Comparison of ENCODE assay signal across 20 cellular contexts in genomic region chr5:177276886-177277285, GRCh38. TPM values are rescaled to one million over a fixed set of nuclear protein-coding genes. Genes with fewer than 3 reads are reported as not detected.
DNase-seq lines count a peak whose midpoint lies in the region; ATAC-seq, FAIRE-seq and TF ChIP-seq lines count a peak whose summit lies in the region.
"Had no signal": no experiment of that assay in that cellular context is flagged by ENCODE, and none has a peak within 500 bp of the region (broad histone marks: within the 10 kb centered on the region; RNA-seq: fewer than 3 reads in every experiment).

No MANE protein-coding gene starts in this region.

- ATAC-seq in activated naive CD8-positive, alpha-beta T cell treated with anti-CD3 and anti-CD28 coated beads, Interleukin-2, amount 10 ng/mL, durations not matched to agents 7 days and 5 days (ENCODE audit: low read depth) = no peak
- ATAC-seq in stimulated activated naive B cell treated with anti-CD40 and anti-IgM and Interleukin-4, amounts not matched to agents 10 μg/mL and 1 μg/mL and 100 μg/mL, for 72 hours (replicated peaks) = no peak
- ATAC-seq: HCT116 had no signal

- intact Hi-C loops in activated T-helper 1 cell treated with anti-CD3 and anti-CD28 coated beads, Interleukin-12 subunit alpha, Interleukin-12 subunit beta, Interleukin-2, Interleukin-4 antibody, amounts not matched to agents 30 ng/mL and 10 ng/mL and 1 ng/mL, durations not matched to agents 14 hours and 24 hours and 36 hours (cut with micrococcal nuclease) = no loop called here

- POLR2A ChIA-PET in activated naive CD8-positive, alpha-beta T cell treated with anti-CD3 and anti-CD28 coated beads, Interleukin-2, amount 10 ng/mL, durations not matched to agents 7 days and 5 days (lab: Charles Lee) = interaction anchor here (0.7 kb wide), 1 partner anchor 143 kb away, joined by 3 read pairs; the partner anchor contains the start of gene NSD1

- peaks cover 7% of the 10 kb centered on the region for H3K4me1 Mint-ChIP-seq in activated naive CD8-positive, alpha-beta T cell treated with anti-CD3 and anti-CD28 coated beads, Interleukin-2, amount 10 ng/mL, durations not matched to agents 7 days and 5 days
- no peaks in the 10 kb centered on the region for H3K4me1 Mint-ChIP-seq in activated naive CD8-positive, alpha-beta T cell treated with anti-CD3 and anti-CD28 coated beads for 36 hours
- H3K4me1 Mint-ChIP-seq in activated T-helper 1 cell treated with anti-CD3 and anti-CD28 coated beads, Interleukin-12 subunit alpha, Interleukin-12 subunit beta, Interleukin-2, Interleukin-4 antibody, amounts not matched to agents 30 ng/mL and 10 ng/mL and 1 ng/mL, durations not matched to agents 14 hours and 24 hours and 36 hours (ENCODE audit: low read depth) = peaks cover 21% of the 10 kb centered on the region
- peaks cover 0 to 6% of the 10 kb centered on the region in 2 donors for H3K4me1 Mint-ChIP-seq in stimulated activated naive B cell treated with anti-CD40 and anti-IgM and Interleukin-4, amounts not matched to agents 10 μg/mL and 1 μg/mL and 100 μg/mL, for 72 hours
- H3K4me1 Mint-ChIP-seq: CD14-positive monocyte had no signal

- no peaks in the 10 kb centered on the region for H3K9me3 Mint-ChIP-seq in activated naive CD8-positive, alpha-beta T cell treated with anti-CD3 and anti-CD28 coated beads, Interleukin-2, amount 10 ng/mL, durations not matched to agents 7 days and 5 days
- no peaks in the 10 kb centered on the region for H3K9me3 Mint-ChIP-seq in activated naive CD8-positive, alpha-beta T cell treated with anti-CD3 and anti-CD28 coated beads for 36 hours
- H3K9me3 Mint-ChIP-seq in activated T-helper 1 cell treated with anti-CD3 and anti-CD28 coated beads, Interleukin-12 subunit alpha, Interleukin-12 subunit beta, Interleukin-2, Interleukin-4 antibody, amounts not matched to agents 30 ng/mL and 10 ng/mL and 1 ng/mL, durations not matched to agents 14 hours and 24 hours and 36 hours = no peaks in the 10 kb centered on the region
- no peaks in the 10 kb centered on the region for H3K9me3 Mint-ChIP-seq in stimulated activated naive B cell treated with anti-CD40 and anti-IgM and Interleukin-4, amounts not matched to agents 10 μg/mL and 1 μg/mL and 100 μg/mL, for 72 hours
- H3K9me3 Mint-ChIP-seq: activated B cell treated with CpG ODN at 0.5 μM for 24 hours, CD14-positive monocyte had no signal

- H3K4me3 Mint-ChIP-seq in activated naive CD8-positive, alpha-beta T cell treated with anti-CD3 and anti-CD28 coated beads, Interleukin-2, amount 10 ng/mL, durations not matched to agents 7 days and 5 days = no peak overlapping the region
- H3K4me3 Mint-ChIP-seq in activated naive CD8-positive, alpha-beta T cell treated with anti-CD3 and anti-CD28 coated beads for 36 hours = no peak overlapping the region
- no peak overlapping the region for H3K4me3 Mint-ChIP-seq in activated T-helper 1 cell treated with anti-CD3 and anti-CD28 coated beads, Interleukin-12 subunit alpha, Interleukin-12 subunit beta, Interleukin-2, Interleukin-4 antibody, amounts not matched to agents 30 ng/mL and 10 ng/mL and 1 ng/mL, durations not matched to agents 14 hours and 24 hours and 36 hours
- H3K4me3 Mint-ChIP-seq in stimulated activated naive B cell treated with anti-CD40 and anti-IgM and Interleukin-4, amounts not matched to agents 10 μg/mL and 1 μg/mL and 100 μg/mL, for 72 hours = no peak overlapping the region
- H3K4me3 Mint-ChIP-seq: activated B cell treated with CpG ODN at 0.5 μM for 24 hours, CD14-positive monocyte had no signal

- no peak for FAIRE-seq in H54 (lab: Jason Lieb, UNC)
- FAIRE-seq: GM12891 had no signal

- no peaks in the 10 kb centered on the region for H3K27me3 Mint-ChIP-seq in activated naive CD8-positive, alpha-beta T cell treated with anti-CD3 and anti-CD28 coated beads, Interleukin-2, amount 10 ng/mL, durations not matched to agents 7 days and 5 days
- no peaks in the 10 kb centered on the region for H3K27me3 Mint-ChIP-seq in activated naive CD8-positive, alpha-beta T cell treated with anti-CD3 and anti-CD28 coated beads for 36 hours
- no peaks in the 10 kb centered on the region for H3K27me3 Mint-ChIP-seq in activated T-helper 1 cell treated with anti-CD3 and anti-CD28 coated beads, Interleukin-12 subunit alpha, Interleukin-12 subunit beta, Interleukin-2, Interleukin-4 antibody, amounts not matched to agents 30 ng/mL and 10 ng/mL and 1 ng/mL, durations not matched to agents 14 hours and 24 hours and 36 hours (ENCODE audit: insufficient read depth)
- H3K27me3 Mint-ChIP-seq in stimulated activated naive B cell treated with anti-CD40 and anti-IgM and Interleukin-4, amounts not matched to agents 10 μg/mL and 1 μg/mL and 100 μg/mL, for 72 hours = no peaks in the 10 kb centered on the region
- H3K27me3 Mint-ChIP-seq: activated B cell treated with CpG ODN at 0.5 μM for 24 hours had no signal

- no peak for TF ChIP-seq POLR2A in H54 (IDR thresholded peaks at IDR 0.05; ENCODE audit: low read depth, low read length)

- peak overlapping the region; percentile 64 for H3K27ac Mint-ChIP-seq in activated naive CD8-positive, alpha-beta T cell treated with anti-CD3 and anti-CD28 coated beads, Interleukin-2, amount 10 ng/mL, durations not matched to agents 7 days and 5 days
- H3K27ac Mint-ChIP-seq in activated naive CD8-positive, alpha-beta T cell treated with anti-CD3 and anti-CD28 coated beads for 36 hours = no peak overlapping the region
- peak overlapping the region; percentile 18 for H3K27ac Mint-ChIP-seq in activated T-helper 1 cell treated with anti-CD3 and anti-CD28 coated beads, Interleukin-12 subunit alpha, Interleukin-12 subunit beta, Interleukin-2, Interleukin-4 antibody, amounts not matched to agents 30 ng/mL and 10 ng/mL and 1 ng/mL, durations not matched to agents 14 hours and 24 hours and 36 hours
- H3K27ac Mint-ChIP-seq in stimulated activated naive B cell treated with anti-CD40 and anti-IgM and Interleukin-4, amounts not matched to agents 10 μg/mL and 1 μg/mL and 100 μg/mL, for 72 hours = peak overlapping the region; percentile 47

- DNase-seq in activated naive CD8-positive, alpha-beta T cell treated with anti-CD3 and anti-CD28 coated beads, Interleukin-2, amount 10 ng/mL, durations not matched to agents 7 days and 5 days = no peak
- no peak for DNase-seq in activated naive CD8-positive, alpha-beta T cell treated with anti-CD3 and anti-CD28 coated beads for 36 hours
- DNase-seq in activated T-helper 1 cell treated with anti-CD3 and anti-CD28 coated beads, Interleukin-12 subunit alpha, Interleukin-12 subunit beta, Interleukin-2, Interleukin-4 antibody, amounts not matched to agents 30 ng/mL and 10 ng/mL and 1 ng/mL, durations not matched to agents 14 hours and 24 hours and 36 hours (ENCODE audit: low spot score) = no peak
- peak; percentile 4 for DNase-seq in kidney glomerular epithelial cell (lab: John Stamatoyannopoulos, UW)
- no peak for DNase-seq in stimulated activated naive B cell treated with anti-CD40 and anti-IgM and Interleukin-4, amounts not matched to agents 10 μg/mL and 1 μg/mL and 100 μg/mL, for 72 hours
- no peak for DNase-seq in H54 (ENCODE audit: insufficient read length, low spot score)
- no peak for DNase-seq in NCI-H69 (lab: John Stamatoyannopoulos, UW)
- no peak for DNase-seq in NOMO-1 (lab: John Stamatoyannopoulos, UW; ENCODE audit: unreplicated experiment in 2 of 2)
- DNase-seq: activated B cell treated with CpG ODN at 0.5 μM for 24 hours; activated effector memory CD4-positive, alpha-beta T cell treated with Interleukin-2 at 50 U/mL for 16 hours; amygdala; glutamatergic neuron; NCI-H1092; NCI-H2029; NCI-H2227 treated with DMSO at 0.1 percent for 48 hours; NCI-H748 treated with DMSO at 0.1 percent for 48 hours; upper lobe of left lung had no signal

- peaks cover 19% of the 10 kb centered on the region for H3K36me3 Mint-ChIP-seq in activated naive CD8-positive, alpha-beta T cell treated with anti-CD3 and anti-CD28 coated beads, Interleukin-2, amount 10 ng/mL, durations not matched to agents 7 days and 5 days
- H3K36me3 Mint-ChIP-seq in activated naive CD8-positive, alpha-beta T cell treated with anti-CD3 and anti-CD28 coated beads for 36 hours = peaks cover 10% of the 10 kb centered on the region
- peaks cover 43% of the 10 kb centered on the region for H3K36me3 Mint-ChIP-seq in activated T-helper 1 cell treated with anti-CD3 and anti-CD28 coated beads, Interleukin-12 subunit alpha, Interleukin-12 subunit beta, Interleukin-2, Interleukin-4 antibody, amounts not matched to agents 30 ng/mL and 10 ng/mL and 1 ng/mL, durations not matched to agents 14 hours and 24 hours and 36 hours (ENCODE audit: low read depth)
- peaks cover 34 to 69% of the 10 kb centered on the region in 2 donors for H3K36me3 Mint-ChIP-seq in stimulated activated naive B cell treated with anti-CD40 and anti-IgM and Interleukin-4, amounts not matched to agents 10 μg/mL and 1 μg/mL and 100 μg/mL, for 72 hours

RNA-seq across cellular contexts. Expression of gene RAB24, which starts 26.6 kb away (rescaled TPM):
- total RNA-seq in activated naive CD8-positive, alpha-beta T cell treated with anti-CD3 and anti-CD28 coated beads, Interleukin-2, amount 10 ng/mL, durations not matched to agents 7 days and 5 days = 10 to 100 TPM; 39.0 to 46.6 TPM
- 10 to 100 TPM; 26.8 to 29.9 TPM for total RNA-seq in activated naive CD8-positive, alpha-beta T cell treated with anti-CD3 and anti-CD28 coated beads for 36 hours
- 19.7 and 22.4 TPM in 2 replicates for total RNA-seq in activated T-helper 1 cell treated with anti-CD3 and anti-CD28 coated beads, Interleukin-12 subunit alpha, Interleukin-12 subunit beta, Interleukin-2, Interleukin-4 antibody, amounts not matched to agents 30 ng/mL and 10 ng/mL and 1 ng/mL, durations not matched to agents 14 hours and 24 hours and 36 hours

RNA-seq across cellular contexts. Expression of gene PRELID1, which starts 26.7 kb away (rescaled TPM):
- 100 to 1,000 TPM; 104 TPM for total RNA-seq in activated naive CD8-positive, alpha-beta T cell treated with anti-CD3 and anti-CD28 coated beads, Interleukin-2, amount 10 ng/mL, durations not matched to agents 7 days and 5 days
- 100 to 1,000 TPM; 311 to 315 TPM for total RNA-seq in activated naive CD8-positive, alpha-beta T cell treated with anti-CD3 and anti-CD28 coated beads for 36 hours
- total RNA-seq in activated T-helper 1 cell treated with anti-CD3 and anti-CD28 coated beads, Interleukin-12 subunit alpha, Interleukin-12 subunit beta, Interleukin-2, Interleukin-4 antibody, amounts not matched to agents 30 ng/mL and 10 ng/mL and 1 ng/mL, durations not matched to agents 14 hours and 24 hours and 36 hours = 239 and 250 TPM in 2 replicates

RNA-seq across cellular contexts. Expression of gene MXD3, which starts 34.8 kb away (rescaled TPM):
- total RNA-seq in activated naive CD8-positive, alpha-beta T cell treated with anti-CD3 and anti-CD28 coated beads, Interleukin-2, amount 10 ng/mL, durations not matched to agents 7 days and 5 days = 10 to 100 TPM; 85.0 to 94.0 TPM
- 10 to 100 TPM; 14.7 to 17.3 TPM for total RNA-seq in activated naive CD8-positive, alpha-beta T cell treated with anti-CD3 and anti-CD28 coated beads for 36 hours
- 9.6 and 11.8 TPM in 2 replicates for total RNA-seq in activated T-helper 1 cell treated with anti-CD3 and anti-CD28 coated beads, Interleukin-12 subunit alpha, Interleukin-12 subunit beta, Interleukin-2, Interleukin-4 antibody, amounts not matched to agents 30 ng/mL and 10 ng/mL and 1 ng/mL, durations not matched to agents 14 hours and 24 hours and 36 hours
